ENCODE assay signal across 8 cellular contexts in the genomic region with DNA sequence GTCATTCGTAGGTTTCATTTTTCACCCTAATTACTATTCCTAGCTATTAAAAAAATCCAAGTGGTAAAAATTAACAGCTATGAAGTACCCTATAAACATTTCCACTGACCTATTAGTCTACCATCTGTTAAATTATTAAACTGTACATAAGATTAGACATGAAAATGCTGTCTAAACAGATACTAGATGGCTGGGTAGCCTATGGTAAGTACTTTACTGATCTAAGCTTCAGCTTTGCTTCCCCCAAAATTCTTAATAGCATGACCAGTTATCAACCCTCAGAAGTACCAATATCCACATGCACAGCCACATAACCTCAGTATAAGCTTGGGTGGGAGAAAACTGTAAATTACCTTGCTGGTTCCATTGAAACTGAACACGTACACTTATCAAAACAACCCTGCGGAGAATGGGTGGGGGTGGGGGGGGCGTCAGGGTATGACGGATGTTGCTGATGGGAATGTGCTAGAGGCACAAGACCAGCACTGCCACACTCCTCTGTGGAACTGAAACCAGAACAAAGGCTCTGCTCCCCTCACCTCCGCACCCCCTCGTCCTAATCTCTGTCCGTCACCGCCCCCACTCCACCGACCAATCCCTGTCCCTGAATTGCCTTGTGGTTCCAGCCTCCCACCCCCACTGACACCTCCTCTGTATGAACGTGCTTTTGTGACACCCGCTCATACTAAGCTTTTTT. TPM values are rescaled to one million over a fixed set of nuclear protein-coding genes. Genes with fewer than 3 reads are reported as not detected.
A peak's percentile ranks its signal among the peaks of the same experiment; 100 is the strongest.
DNase-seq lines count a peak whose midpoint lies in the region; ATAC-seq and TF ChIP-seq lines count a peak whose summit lies in the region.

No MANE protein-coding gene starts in this region.

- ATAC-seq in GM18873 (IDR thresholded peaks at IDR 0.05; ENCODE audit: low FRiP score, unreplicated experiment) (peak; percentile 55), HG03039 (IDR thresholded peaks at IDR 0.05; ENCODE audit: unreplicated experiment) (peak; percentile 67)

- DNase-seq in T-helper 9 cell (peak; percentile 67), NCI-H2029 treated with DMSO at 0.1 percent for 48 hours (lab: John Stamatoyannopoulos, UW) (no peak), amygdala (lab: John Stamatoyannopoulos, UW) (no peak), inferior parietal cortex (ENCODE audit: extremely low spot score) (no peak)
- DNase-seq in stimulated activated CD4-positive, alpha-beta T cell treated with anti-CD3 and anti-CD28 coated beads, Interleukin-12 subunit alpha, Interleukin-12 subunit beta, amount 100 ng/mL, for 48 hours (ENCODE audit: low read depth in 2 of 3, low spot score in 1 of 3), result peak; percentile 30 to 50 (median 44)

- peak overlapping the region in 3 of 5 experiments; percentile 14 to 79 (median 24) for H3K27ac Mint-ChIP-seq in brain

- TF ChIP-seq CTCF in brain (conservative IDR thresholded peaks at IDR 0.05), result no peak

- no peaks in the 10 kb centered on the region for H3K9me3 Mint-ChIP-seq in brain

- no peaks in the 10 kb centered on the region for H3K27me3 Mint-ChIP-seq in brain

- no peak overlapping the region for H3K4me3 Mint-ChIP-seq in brain

- peaks cover 2% of the 10 kb centered on the region for H3K36me3 Mint-ChIP-seq in brain

- H3K4me1 Mint-ChIP-seq in brain, result peaks cover 76% of the 10 kb centered on the region

RNA-seq across cellular contexts. Expression of a gene that starts 45.3 kb away (rescaled TPM):
- 79.2 TPM for polyA plus RNA-seq in brain (ENCODE audit: insufficient read depth, low read depth, low replicate concordance)

Comparison
In these comparisons a context has a peak if more than half of its experiments do, and no peak if none do; other contexts are left out.
1. DNase-seq: peak in T-helper 9 cell (single experiment) and stimulated activated CD4-positive, alpha-beta T cell treated with anti-CD3 and anti-CD28 coated beads, Interleukin-12 subunit alpha, Interleukin-12 subunit beta, amount 100 ng/mL, for 48 hours (3 of 3); none in NCI-H2029 treated with DMSO at 0.1 percent for 48 hours (single experiment), amygdala (0 of 56) and inferior parietal cortex (single experiment).